ENCODE assay signal across 29 cellular contexts in genomic region chr4:61752617-61753016, GRCh38.
"Had no signal": no experiment of that assay in that cellular context is flagged by ENCODE, and none has a peak within 500 bp of the region (broad histone marks: within the 10 kb centered on the region; RNA-seq: fewer than 3 reads in every experiment).

No MANE protein-coding gene starts in this region.

- H3K27me3 Mint-ChIP-seq: stimulated activated memory B cell treated with anti-CD40 and anti-IgM and Interleukin-4, amounts not matched to agents 10 μg/mL and 1 μg/mL and 100 μg/mL, for 72 hours; stimulated activated naive B cell treated with anti-CD40 and anti-IgM and Interleukin-4, amounts not matched to agents 10 μg/mL and 1 μg/mL and 100 μg/mL, for 72 hours; stimulated activated naive CD8-positive, alpha-beta T cell treated with anti-CD3 and anti-CD28 coated beads, Interleukin-15, amount 100 ng/mL, for 72 hours; stimulated activated naive CD8-positive, alpha-beta T cell treated with anti-CD3 and anti-CD28 coated beads, Interleukin-15, Interleukin-2, amounts not matched to agents 100 ng/mL and 50 ng/mL, for 24 hours; type B pancreatic cell had no signal

- H3K9me3 Mint-ChIP-seq: stimulated activated naive CD8-positive, alpha-beta T cell treated with anti-CD3 and anti-CD28 coated beads, Interleukin-15, amount 100 ng/mL, for 72 hours; type B pancreatic cell had no signal

- ATAC-seq: stimulated activated effector memory CD8-positive, alpha-beta T cell treated with anti-CD3 and anti-CD28 coated beads, Interleukin-12 subunit alpha, Interleukin-12 subunit beta, amount 100 ng/mL, for 72 hours; stimulated activated memory B cell treated with anti-CD40 and anti-IgM and Interleukin-4, amounts not matched to agents 10 μg/mL and 1 μg/mL and 100 μg/mL, for 72 hours; stimulated activated naive B cell treated with anti-CD40 and anti-IgM and Interleukin-4, amounts not matched to agents 10 μg/mL and 1 μg/mL and 100 μg/mL, for 72 hours; stimulated activated naive CD8-positive, alpha-beta T cell treated with anti-CD3 and anti-CD28 coated beads, Interleukin-15, amount 100 ng/mL, for 72 hours; stimulated activated naive CD8-positive, alpha-beta T cell treated with anti-CD3 and anti-CD28 coated beads, Interleukin-15, Interleukin-2, amounts not matched to agents 100 U/mL and 50 U/mL, for 24 hours; upper lobe of right lung had no signal

- H3K27ac ChIP-seq: stomach, suprapubic skin, testis, thoracic aorta, thyroid gland, tibial artery, tibial nerve, transverse colon, upper lobe of left lung, upper lobe of right lung, uterus, vagina had no signal

- H3K9me3 ChIP-seq: suprapubic skin, testis, thoracic aorta, thyroid gland, tibial artery, transverse colon, upper lobe of left lung, upper lobe of right lung, uterus, vagina had no signal

- H3K4me1 ChIP-seq: stomach, suprapubic skin, testis, thyroid gland, tibial nerve, transverse colon, upper lobe of left lung, upper lobe of right lung, uterus, vagina had no signal

- H3K27ac Mint-ChIP-seq: stimulated activated effector memory CD8-positive, alpha-beta T cell treated with anti-CD3 and anti-CD28 coated beads, Interleukin-12 subunit alpha, Interleukin-12 subunit beta, amount 100 ng/mL, for 72 hours; stimulated activated memory B cell treated with anti-CD40 and anti-IgM and Interleukin-4, amounts not matched to agents 10 μg/mL and 1 μg/mL and 100 μg/mL, for 72 hours; stimulated activated naive B cell treated with anti-CD40 and anti-IgM and Interleukin-4, amounts not matched to agents 10 μg/mL and 1 μg/mL and 100 μg/mL, for 72 hours; stimulated activated naive CD8-positive, alpha-beta T cell treated with anti-CD3 and anti-CD28 coated beads, Interleukin-15, amount 100 ng/mL, for 72 hours; stimulated activated naive CD8-positive, alpha-beta T cell treated with anti-CD3 and anti-CD28 coated beads, Interleukin-15, Interleukin-2, amounts not matched to agents 100 ng/mL and 50 ng/mL, for 24 hours; type B pancreatic cell had no signal

- DNase-seq: stimulated activated CD4-positive, alpha-beta T cell treated with anti-CD3 and anti-CD28 coated beads, Interleukin-2, amount 100 ng/mL, for 48 hours; stimulated activated CD4-positive, alpha-beta T cell treated with anti-CD3 and anti-CD28 coated beads, Interleukin-4, amount 100 ng/mL, for 1 hour; stimulated activated CD4-positive, alpha-beta T cell treated with anti-CD3 and anti-CD28 coated beads, Interleukin-4, amount 100 ng/mL, for 24 hours; stimulated activated CD4-positive, alpha-beta T cell treated with anti-CD3 and anti-CD28 coated beads, Interleukin-4, amount 100 ng/mL, for 4 hours; stimulated activated CD8-positive, alpha-beta memory T cell treated with anti-CD3 and anti-CD28 coated beads, Interleukin-4, amount 100 ng/mL, for 48 hours; stimulated activated naive B cell treated with anti-CD40 and anti-IgM and Interleukin-4, amounts not matched to agents 10 μg/mL and 1 μg/mL and 100 μg/mL, for 72 hours; stimulated activated naive CD4-positive, alpha-beta T cell; stimulated activated naive CD4-positive, alpha-beta T cell treated with Interleukin-2 at 50 U/mL for 16 hours; stimulated activated naive CD8-positive, alpha-beta T cell treated with anti-CD3 and anti-CD28 coated beads, Interleukin-15, amount 100 ng/mL, for 72 hours; stimulated activated naive CD8-positive, alpha-beta T cell treated with anti-CD3 and anti-CD28 coated beads, Interleukin-15, Interleukin-2, amounts not matched to agents 100 U/mL and 50 U/mL, for 24 hours; stomach; substantia nigra; testis; thyroid gland; tibial artery; transverse colon; trophoblast cell; upper lobe of left lung; upper lobe of right lung; uterus had no signal

- H3K36me3 ChIP-seq: stomach, suprapubic skin, thoracic aorta, thyroid gland, tibial artery, tibial nerve, transverse colon, upper lobe of left lung, upper lobe of right lung, uterus, vagina had no signal

- H3K36me3 Mint-ChIP-seq: stimulated activated effector memory CD8-positive, alpha-beta T cell treated with anti-CD3 and anti-CD28 coated beads, Interleukin-12 subunit alpha, Interleukin-12 subunit beta, amount 100 ng/mL, for 72 hours; stimulated activated memory B cell treated with anti-CD40 and anti-IgM and Interleukin-4, amounts not matched to agents 10 μg/mL and 1 μg/mL and 100 μg/mL, for 72 hours; stimulated activated naive B cell treated with anti-CD40 and anti-IgM and Interleukin-4, amounts not matched to agents 10 μg/mL and 1 μg/mL and 100 μg/mL, for 72 hours had no signal

- H3K4me3 ChIP-seq: stomach, suprapubic skin, testis, thoracic aorta, thyroid gland, tibial artery, tibial nerve, transverse colon, upper lobe of left lung, upper lobe of right lung, uterus, vagina had no signal

- FAIRE-seq: urothelium cell line had no signal

- H3K4me3 Mint-ChIP-seq: stimulated activated effector memory CD8-positive, alpha-beta T cell treated with anti-CD3 and anti-CD28 coated beads, Interleukin-12 subunit alpha, Interleukin-12 subunit beta, amount 100 ng/mL, for 72 hours; stimulated activated memory B cell treated with anti-CD40 and anti-IgM and Interleukin-4, amounts not matched to agents 10 μg/mL and 1 μg/mL and 100 μg/mL, for 72 hours; stimulated activated naive B cell treated with anti-CD40 and anti-IgM and Interleukin-4, amounts not matched to agents 10 μg/mL and 1 μg/mL and 100 μg/mL, for 72 hours; stimulated activated naive CD8-positive, alpha-beta T cell treated with anti-CD3 and anti-CD28 coated beads, Interleukin-15, amount 100 ng/mL, for 72 hours; stimulated activated naive CD8-positive, alpha-beta T cell treated with anti-CD3 and anti-CD28 coated beads, Interleukin-15, Interleukin-2, amounts not matched to agents 100 ng/mL and 50 ng/mL, for 24 hours; type B pancreatic cell had no signal

- H3K4me1 Mint-ChIP-seq: stimulated activated effector memory CD8-positive, alpha-beta T cell treated with anti-CD3 and anti-CD28 coated beads, Interleukin-12 subunit alpha, Interleukin-12 subunit beta, amount 100 ng/mL, for 72 hours; stimulated activated memory B cell treated with anti-CD40 and anti-IgM and Interleukin-4, amounts not matched to agents 10 μg/mL and 1 μg/mL and 100 μg/mL, for 72 hours; stimulated activated naive B cell treated with anti-CD40 and anti-IgM and Interleukin-4, amounts not matched to agents 10 μg/mL and 1 μg/mL and 100 μg/mL, for 72 hours; stimulated activated naive CD8-positive, alpha-beta T cell treated with anti-CD3 and anti-CD28 coated beads, Interleukin-15, amount 100 ng/mL, for 72 hours had no signal

- H3K27me3 ChIP-seq: stomach, suprapubic skin, testis, thyroid gland, tibial artery, tibial nerve, transverse colon, upper lobe of left lung, upper lobe of right lung, uterus, vagina had no signal
